26 cellular contexts compared by ENCODE assay signal in the genomic region with DNA sequence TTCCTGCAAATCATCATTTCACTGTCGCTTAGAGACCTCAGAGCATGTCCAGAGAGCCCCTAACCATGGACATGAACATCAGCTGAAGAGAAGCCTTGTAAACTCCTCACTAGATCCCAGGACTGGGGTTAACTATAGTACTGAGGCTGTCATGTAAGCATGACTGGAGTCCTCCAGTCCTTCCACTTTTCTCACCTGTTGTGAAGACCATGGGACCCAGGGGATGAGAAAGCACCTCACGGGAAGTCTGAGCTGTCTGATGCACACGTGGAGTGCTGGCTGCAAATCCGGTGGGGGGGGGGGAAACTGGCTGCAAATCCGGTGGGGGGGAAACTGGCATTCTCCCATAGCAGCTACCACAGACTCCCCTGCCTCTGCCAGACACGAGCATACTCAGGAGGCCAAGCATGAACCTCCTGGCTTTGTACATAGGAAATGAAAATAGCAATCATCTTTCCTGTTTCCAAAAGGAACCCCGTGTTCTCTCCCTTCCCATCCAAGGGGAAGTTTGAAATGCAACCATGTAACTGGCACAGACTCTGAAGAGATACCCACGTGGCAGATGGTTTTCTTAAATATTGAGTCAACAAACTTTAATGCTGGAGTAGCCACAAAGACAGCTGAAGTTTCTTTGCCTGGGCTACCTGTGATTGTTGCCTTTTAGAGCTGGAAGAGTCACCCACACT.
DNase-seq lines count a peak whose midpoint lies in the region; ATAC-seq and TF ChIP-seq lines count a peak whose summit lies in the region.
"Had no signal": no experiment of that assay in that cellular context is flagged by ENCODE, and none has a peak within 500 bp of the region (broad histone marks: within the 10 kb centered on the region; RNA-seq: fewer than 3 reads in every experiment).

No MANE protein-coding gene starts in this region.

- no peaks in the 10 kb centered on the region for H3K27me3 ChIP-seq in BLaER1 treated with 17β-estradiol and CSF1 and Interleukin-3, amounts not matched to agents 10 nM and 100 nM
- H3K27me3 ChIP-seq in endodermal cell (ENCODE audit: control insufficient read depth, insufficient read depth, low read length, poor library complexity, severe bottlenecking) (no peaks in the 10 kb centered on the region), left ventricle myocardium inferior (ENCODE audit: low read depth) (no peaks in the 10 kb centered on the region)
- H3K27me3 ChIP-seq: upper lobe of left lung had no signal

- no peak for TF ChIP-seq CTCF in endodermal cell (conservative IDR thresholded peaks at IDR 0.05)
- TF ChIP-seq CTCF in left ventricle myocardium inferior (IDR thresholded peaks at IDR 0.05; ENCODE audit: borderline replicate concordance) = no peak

- H3K4me3 Mint-ChIP-seq in endodermal cell = no peak overlapping the region
- H3K4me3 Mint-ChIP-seq: activated T-cell treated with anti-CD3 and anti-CD28 coated beads, Interleukin-2, amount 50 U/mL, for 24 hours; CD8-positive, alpha-beta memory T cell; naive thymus-derived CD4-positive, alpha-beta T cell; stimulated activated naive CD8-positive, alpha-beta T cell treated with anti-CD3 and anti-CD28 coated beads, Interleukin-15, Interleukin-2, amounts not matched to agents 100 ng/mL and 50 ng/mL, for 24 hours; T-helper 1 cell treated with Interleukin-12 subunit alpha and Interleukin-12 subunit beta and Interleukin-4 antibody, amounts not matched to agents 30 μg/mL and 1 μg/mL, for 36 hours had no signal

- DNase-seq in endodermal cell = no peak
- no peak for DNase-seq in left ventricle myocardium inferior
- DNase-seq in sciatic nerve (ENCODE audit: low spot score) = no peak
- DNase-seq in NCI-H1092 treated with DMSO at 0.1 percent for 48 hours (lab: John Stamatoyannopoulos, UW) = no peak
- no peak for DNase-seq in dedifferentiated amniotic fluid mesenchymal stem cell (ENCODE audit: extremely low spot score)
- DNase-seq: activated CD4-positive, alpha-beta T cell treated with anti-CD3 and anti-CD28 coated beads for 1 hour; activated CD8-positive, alpha-beta memory T cell treated with anti-CD3 and anti-CD28 coated beads for 24 hours; activated T-cell treated with anti-CD3 and anti-CD28 coated beads, Interleukin-2, amount 50 U/mL, for 24 hours; AML-193; CD8-positive, alpha-beta memory T cell; effector CD8-positive, alpha-beta T cell; GOT3; KG1; MV-4-11; naive thymus-derived CD4-positive, alpha-beta T cell; NCI-H1694 treated with DMSO at 0.1 percent for 48 hours; NCI-H2171 treated with DMSO at 0.1 percent for 48 hours; NCI-H524; occipital lobe had no signal

- no peaks in the 10 kb centered on the region for H3K9me3 ChIP-seq in BLaER1 treated with 17β-estradiol and CSF1 and Interleukin-3, amounts not matched to agents 10 nM and 100 nM (replicated peaks in 1 of 11)
- H3K9me3 ChIP-seq in endodermal cell (ENCODE audit: control insufficient read depth, low read length) (no peaks in the 10 kb centered on the region), left ventricle myocardium inferior (replicated peaks) (no peaks in the 10 kb centered on the region)
- H3K9me3 ChIP-seq: upper lobe of left lung had no signal

- no peak overlapping the region for H3K9ac ChIP-seq in BLaER1 treated with 17β-estradiol and CSF1 and Interleukin-3, amounts not matched to agents 10 nM and 100 nM
- no peak overlapping the region for H3K9ac ChIP-seq in endodermal cell (ENCODE audit: extremely low read depth, low read length, poor library complexity, severe bottlenecking)

- ATAC-seq in sciatic nerve (peak; percentile 21), GM18517 (IDR thresholded peaks at IDR 0.05; ENCODE audit: unreplicated experiment) (no peak), HG03432 (IDR thresholded peaks at IDR 0.05; ENCODE audit: unreplicated experiment) (no peak)
- ATAC-seq: naive thymus-derived CD4-positive, alpha-beta T cell had no signal

- H3K27ac ChIP-seq in BLaER1 treated with 17β-estradiol and CSF1 and Interleukin-3, amounts not matched to agents 10 nM and 100 nM = no peak overlapping the region
- no peak overlapping the region for H3K27ac ChIP-seq in endodermal cell (ENCODE audit: low read depth, low read length)
- H3K27ac ChIP-seq in left ventricle myocardium inferior (replicated peaks) = peak overlapping the region; percentile 70
- H3K27ac ChIP-seq: SK-N-MC had no signal

- WGBS in endodermal cell (ENCODE audit: insufficient coverage in 1 of 2, insufficient read length in 1 of 2), 2 experiments = 89 to 90% methylated on average over 5 to 8 of the region's 8 CpGs

- no peaks in the 10 kb centered on the region for H3K27me3 Mint-ChIP-seq in endodermal cell (ENCODE audit: insufficient read depth)
- H3K27me3 Mint-ChIP-seq: activated T-cell treated with anti-CD3 and anti-CD28 coated beads, Interleukin-2, amount 50 U/mL, for 24 hours; naive thymus-derived CD4-positive, alpha-beta T cell; stimulated activated naive CD8-positive, alpha-beta T cell treated with anti-CD3 and anti-CD28 coated beads, Interleukin-15, Interleukin-2, amounts not matched to agents 100 ng/mL and 50 ng/mL, for 24 hours had no signal

- peaks cover 13 to 44% (median 33%) of the 10 kb centered on the region in 10 experiments for H3K4me1 ChIP-seq in BLaER1 treated with 17β-estradiol and CSF1 and Interleukin-3, amounts not matched to agents 10 nM and 100 nM
- H3K4me1 ChIP-seq in endodermal cell (ENCODE audit: control insufficient read depth, insufficient read depth, low read length) (peaks cover 16% of the 10 kb centered on the region), left ventricle myocardium inferior (peaks cover 40% of the 10 kb centered on the region)

- H3K4me1 Mint-ChIP-seq in endodermal cell = peaks cover 20% of the 10 kb centered on the region

- peaks cover 0 to 6% (median 0%) of the 10 kb centered on the region in 11 experiments; a peak in 2 of 22 replicates for H3K36me3 ChIP-seq in BLaER1 treated with 17β-estradiol and CSF1 and Interleukin-3, amounts not matched to agents 10 nM and 100 nM
- H3K36me3 ChIP-seq in endodermal cell (ENCODE audit: control insufficient read depth, insufficient read depth, low read length) (peaks cover 3% of the 10 kb centered on the region), left ventricle myocardium inferior (peaks cover 11% of the 10 kb centered on the region)
- H3K36me3 ChIP-seq: upper lobe of left lung had no signal

- intact Hi-C loops in left ventricle myocardium inferior (cut with micrococcal nuclease) (no loop called here), sciatic nerve (cut with DNase I) (no loop called here)

- peak overlapping the region; percentile 87 for H3K27ac Mint-ChIP-seq in endodermal cell
- H3K27ac Mint-ChIP-seq: activated T-cell treated with anti-CD3 and anti-CD28 coated beads, Interleukin-2, amount 50 U/mL, for 24 hours; stimulated activated naive CD8-positive, alpha-beta T cell treated with anti-CD3 and anti-CD28 coated beads, Interleukin-15, Interleukin-2, amounts not matched to agents 100 ng/mL and 50 ng/mL, for 24 hours; T-helper 1 cell treated with Interleukin-12 subunit alpha and Interleukin-12 subunit beta and Interleukin-4 antibody, amounts not matched to agents 30 μg/mL and 1 μg/mL, for 36 hours had no signal

- peak overlapping the region; percentile 11 to 70 (median 55) for H3K4me2 ChIP-seq in BLaER1 treated with 17β-estradiol and CSF1 and Interleukin-3, amounts not matched to agents 10 nM and 100 nM

- H3K9me3 Mint-ChIP-seq in endodermal cell = peaks cover 2% of the 10 kb centered on the region
- H3K9me3 Mint-ChIP-seq: activated T-cell treated with anti-CD3 and anti-CD28 coated beads, Interleukin-2, amount 50 U/mL, for 24 hours; CD8-positive, alpha-beta memory T cell; naive thymus-derived CD4-positive, alpha-beta T cell; stimulated activated naive CD8-positive, alpha-beta T cell treated with anti-CD3 and anti-CD28 coated beads, Interleukin-15, Interleukin-2, amounts not matched to agents 100 ng/mL and 50 ng/mL, for 24 hours; T-helper 1 cell treated with Interleukin-12 subunit alpha and Interleukin-12 subunit beta and Interleukin-4 antibody, amounts not matched to agents 30 μg/mL and 1 μg/mL, for 36 hours had no signal

- H3K36me3 Mint-ChIP-seq in endodermal cell (ENCODE audit: low read depth) = peaks cover 5% of the 10 kb centered on the region

- H4K20me1 ChIP-seq in BLaER1 treated with 17β-estradiol and CSF1 and Interleukin-3, amounts not matched to agents 10 nM and 100 nM = 0 out of 22 replicates have a peak, but pooled peaks cover 0 to 5% (median 0%) of the 10 kb centered on the region in 11 experiments

- no peak overlapping the region for H3K4me3 ChIP-seq in BLaER1 treated with 17β-estradiol and CSF1 and Interleukin-3, amounts not matched to agents 10 nM and 100 nM
- no peak overlapping the region for H3K4me3 ChIP-seq in endodermal cell (ENCODE audit: low read length)
- peak overlapping the region; percentile 5 for H3K4me3 ChIP-seq in left ventricle myocardium inferior
- H3K4me3 ChIP-seq: SK-N-MC, upper lobe of left lung had no signal
